6 cellular contexts compared by ENCODE assay signal in the genomic region with DNA sequence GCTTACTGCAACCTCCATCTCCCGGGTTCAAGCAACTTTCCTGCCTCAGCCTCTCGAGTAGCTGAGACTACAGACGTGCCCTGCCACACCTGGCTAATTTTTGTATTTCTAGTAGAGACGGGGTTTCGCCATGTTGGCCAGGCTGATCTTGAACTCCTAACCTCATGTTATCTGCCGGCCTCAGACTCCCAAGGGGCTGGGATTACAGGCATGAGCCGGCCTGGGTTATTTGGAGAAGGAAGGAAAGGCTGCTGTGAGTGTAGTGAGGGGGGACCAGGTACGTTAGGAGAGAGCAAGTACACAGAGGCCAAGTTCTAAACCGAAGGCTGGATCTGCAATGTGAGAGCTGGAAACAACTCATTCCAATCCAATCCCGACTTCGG. TPM values are rescaled to one million over a fixed set of nuclear protein-coding genes. Genes with fewer than 3 reads are reported as not detected.
DNase-seq lines count a peak whose midpoint lies in the region; ATAC-seq and TF ChIP-seq lines count a peak whose summit lies in the region.

No MANE protein-coding gene starts in this region.

- H3K36me3 ChIP-seq in Panc1 (ENCODE audit: control insufficient read depth, insufficient read depth, low read length) (no peaks in the 10 kb centered on the region), left ventricle myocardium inferior (no peaks in the 10 kb centered on the region), stomach smooth muscle (ENCODE audit: control insufficient read depth in 2 of 2, insufficient read depth in 2 of 2, low read length in 2 of 2) (no peaks in the 10 kb centered on the region)

- peaks cover 4% of the 10 kb centered on the region; the same call in 1 of the 2 replicates for H3K4me1 ChIP-seq in Panc1 (ENCODE audit: control insufficient read depth, insufficient read depth, low read length)
- H3K4me1 ChIP-seq in left ventricle myocardium inferior: peaks cover 38% of the 10 kb centered on the region
- peaks cover 13% of the 10 kb centered on the region for H3K4me1 ChIP-seq in stomach smooth muscle (ENCODE audit: control insufficient read depth, insufficient read depth, low read length)

- BruUV-seq in Panc1 (replicated peaks; lab: Mats Ljungman, UMichigan): no TSS peak

- ATAC-seq in Panc1 (peak; percentile 40; the same call in 1 of the 2 replicates), HG02970 (IDR thresholded peaks at IDR 0.05; ENCODE audit: low FRiP score, unreplicated experiment) (no peak)

- H3K9me3 ChIP-seq in Panc1 (ENCODE audit: control insufficient read depth, insufficient read depth, low read depth, low read length): no peaks in the 10 kb centered on the region
- H3K9me3 ChIP-seq in left ventricle myocardium inferior (replicated peaks): no peaks in the 10 kb centered on the region
- no peaks in the 10 kb centered on the region for H3K9me3 ChIP-seq in stomach smooth muscle (ENCODE audit: control insufficient read depth in 2 of 2, low read length in 2 of 2)

- DNase-seq in Panc1 (ENCODE audit: low read depth, low spot score) (no peak), left ventricle myocardium inferior (no peak), superior temporal gyrus (ENCODE audit: extremely low spot score) (no peak), GOT3 (lab: John Stamatoyannopoulos, UW) (no peak)

- no peaks in the 10 kb centered on the region for H3K27me3 ChIP-seq in Panc1 (ENCODE audit: control insufficient read depth, insufficient read depth, low read length)
- no peaks in the 10 kb centered on the region for H3K27me3 ChIP-seq in left ventricle myocardium inferior (ENCODE audit: low read depth)
- H3K27me3 ChIP-seq in stomach smooth muscle (ENCODE audit: control insufficient read depth in 1 of 2, insufficient read depth in 2 of 2, low read length in 2 of 2): no peaks in the 10 kb centered on the region

- peak overlapping the region; percentile 81 to 87 for H3K9ac ChIP-seq in stomach smooth muscle (ENCODE audit: low read length in 2 of 2)

- TF ChIP-seq CTCF in Panc1 (IDR thresholded peaks at IDR 0.05) (no peak), left ventricle myocardium inferior (IDR thresholded peaks at IDR 0.05; ENCODE audit: borderline replicate concordance) (no peak)

- CTCF ChIA-PET in Panc1 (lab: Charles Lee): interaction anchor here (0.6 to 1.4 kb wide), 6 partner anchors 18 to 149 kb away, joined by 3 to 10 read pairs (median 4); a partner anchor contains a TSS

- H3K27ac ChIP-seq in Panc1 (ENCODE audit: low read length): peak overlapping the region; percentile 79
- H3K27ac ChIP-seq in left ventricle myocardium inferior (replicated peaks): peak overlapping the region; percentile 79
- H3K27ac ChIP-seq in stomach smooth muscle (ENCODE audit: low read length): peak overlapping the region; percentile 46

- POLR2A ChIA-PET in Panc1 (lab: Charles Lee): interaction anchor here (1.0 kb wide), 1 partner anchor 19 kb away, joined by 3 read pairs; no protein-coding TSS in a partner anchor

- H3K4me3 ChIP-seq in Panc1 (ENCODE audit: low read depth in 2 of 2, low read length in 2 of 2) (peak overlapping the region; percentile 17 to 60), left ventricle myocardium inferior (peak overlapping the region; percentile 63), stomach smooth muscle (ENCODE audit: low read length in 2 of 2) (peak overlapping the region; percentile 79 to 81)

- intact Hi-C loops in Panc1 (cut with micrococcal nuclease; ENCODE audit: unreplicated experiment): loop anchor here (5.0 kb wide), 1 partner anchor 149 kb away; no protein-coding TSS in a partner anchor
- intact Hi-C loops in left ventricle myocardium inferior (cut with micrococcal nuclease): no loop called here

- in situ Hi-C loops in Panc1 (cut with HindIII; ENCODE audit: low pct_unique_long_range_greater_than_20kb, low sequenced_read_pairs): no loop called here

RNA-seq across cellular contexts. Expression of a gene that starts 0.5 kb away (rescaled TPM):
- total RNA-seq in Panc1 (2021; ENCODE audit: unreplicated experiment) (1.6 TPM), left ventricle myocardium inferior (1.3 TPM)
- polyA plus RNA-seq in Panc1 (2012; ENCODE audit: insufficient read length): 3.7 TPM

RNA-seq across cellular contexts. Expression of a gene that starts 17.6 kb away (rescaled TPM):
- 177 TPM for total RNA-seq in Panc1 (2021; ENCODE audit: unreplicated experiment)
- 394 TPM for polyA plus RNA-seq in Panc1 (2012; ENCODE audit: insufficient read length)
- 128 TPM for total RNA-seq in left ventricle myocardium inferior

RNA-seq across cellular contexts. Expression of a gene that starts 24.4 kb away (rescaled TPM):
- total RNA-seq in Panc1 (2021; ENCODE audit: unreplicated experiment) (not detected), left ventricle myocardium inferior (not detected)
- 0.53 TPM for polyA plus RNA-seq in Panc1 (2012; ENCODE audit: insufficient read length)

RNA-seq across cellular contexts. Expression of a gene that starts 30.9 kb away (rescaled TPM):
- 51.5 TPM for total RNA-seq in Panc1 (2021; ENCODE audit: unreplicated experiment)
- polyA plus RNA-seq in Panc1 (2012; ENCODE audit: insufficient read length): 72.5 TPM
- total RNA-seq in left ventricle myocardium inferior: 15.7 TPM

RNA-seq across cellular contexts. Expression of a gene that starts 44.7 kb away (rescaled TPM):
- 55.6 TPM for total RNA-seq in Panc1 (2021; ENCODE audit: unreplicated experiment)
- polyA plus RNA-seq in Panc1 (2012; ENCODE audit: insufficient read length): 69.7 TPM
- total RNA-seq in left ventricle myocardium inferior: 5.6 TPM
